Comparison of ENCODE assay signal across 1 cellular context in the genomic region with DNA sequence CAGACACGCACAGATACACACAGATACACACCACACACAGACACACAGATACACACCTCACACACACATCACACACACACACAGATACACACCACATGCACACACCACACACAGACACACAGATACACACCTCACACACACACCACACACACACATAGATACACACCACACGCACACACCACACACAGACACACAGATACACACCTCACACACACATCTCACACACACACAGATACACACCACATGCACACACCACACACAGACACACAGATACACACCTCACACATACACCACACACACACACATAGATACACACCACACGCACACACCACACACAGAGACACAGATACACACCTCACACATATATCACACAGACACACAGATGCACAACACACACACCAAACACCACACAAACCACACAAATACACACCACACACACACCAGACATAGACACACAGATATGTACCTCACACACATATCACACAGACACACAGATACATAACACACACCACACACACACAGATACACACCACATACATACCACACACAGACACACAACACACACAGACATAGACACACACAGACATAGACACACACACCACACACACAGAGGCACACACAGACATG.
TF ChIP-seq lines count a peak whose summit lies in the region.

No MANE protein-coding gene starts in this region.

TF ChIP-seq in HepG2, 621 proteins besides CTCF, POLR2A, EP300 and RAD21 (continued from another document):
- TF ChIP-seq, protein P1, sequence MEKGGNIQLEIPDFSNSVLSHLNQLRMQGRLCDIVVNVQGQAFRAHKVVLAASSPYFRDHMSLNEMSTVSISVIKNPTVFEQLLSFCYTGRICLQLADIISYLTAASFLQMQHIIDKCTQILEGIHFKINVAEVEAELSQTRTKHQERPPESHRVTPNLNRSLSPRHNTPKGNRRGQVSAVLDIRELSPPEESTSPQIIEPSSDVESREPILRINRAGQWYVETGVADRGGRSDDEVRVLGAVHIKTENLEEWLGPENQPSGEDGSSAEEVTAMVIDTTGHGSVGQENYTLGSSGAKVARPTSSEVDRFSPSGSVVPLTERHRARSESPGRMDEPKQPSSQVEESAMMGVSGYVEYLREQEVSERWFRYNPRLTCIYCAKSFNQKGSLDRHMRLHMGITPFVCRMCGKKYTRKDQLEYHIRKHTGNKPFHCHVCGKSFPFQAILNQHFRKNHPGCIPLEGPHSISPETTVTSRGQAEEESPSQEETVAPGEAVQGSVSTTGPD (CRISPR knock-in tag; IDR thresholded peaks at IDR 0.05) = no peak
- TF ChIP-seq, protein P2, sequence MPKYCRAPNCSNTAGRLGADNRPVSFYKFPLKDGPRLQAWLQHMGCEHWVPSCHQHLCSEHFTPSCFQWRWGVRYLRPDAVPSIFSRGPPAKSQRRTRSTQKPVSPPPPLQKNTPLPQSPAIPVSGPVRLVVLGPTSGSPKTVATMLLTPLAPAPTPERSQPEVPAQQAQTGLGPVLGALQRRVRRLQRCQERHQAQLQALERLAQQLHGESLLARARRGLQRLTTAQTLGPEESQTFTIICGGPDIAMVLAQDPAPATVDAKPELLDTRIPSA (CRISPR knock-in tag; IDR thresholded peaks at IDR 0.05; ENCODE audit: borderline replicate concordance) = 0 out of 2 replicates have a peak, but pooled peaks have one; percentile 8
- TF ChIP-seq, protein P3, sequence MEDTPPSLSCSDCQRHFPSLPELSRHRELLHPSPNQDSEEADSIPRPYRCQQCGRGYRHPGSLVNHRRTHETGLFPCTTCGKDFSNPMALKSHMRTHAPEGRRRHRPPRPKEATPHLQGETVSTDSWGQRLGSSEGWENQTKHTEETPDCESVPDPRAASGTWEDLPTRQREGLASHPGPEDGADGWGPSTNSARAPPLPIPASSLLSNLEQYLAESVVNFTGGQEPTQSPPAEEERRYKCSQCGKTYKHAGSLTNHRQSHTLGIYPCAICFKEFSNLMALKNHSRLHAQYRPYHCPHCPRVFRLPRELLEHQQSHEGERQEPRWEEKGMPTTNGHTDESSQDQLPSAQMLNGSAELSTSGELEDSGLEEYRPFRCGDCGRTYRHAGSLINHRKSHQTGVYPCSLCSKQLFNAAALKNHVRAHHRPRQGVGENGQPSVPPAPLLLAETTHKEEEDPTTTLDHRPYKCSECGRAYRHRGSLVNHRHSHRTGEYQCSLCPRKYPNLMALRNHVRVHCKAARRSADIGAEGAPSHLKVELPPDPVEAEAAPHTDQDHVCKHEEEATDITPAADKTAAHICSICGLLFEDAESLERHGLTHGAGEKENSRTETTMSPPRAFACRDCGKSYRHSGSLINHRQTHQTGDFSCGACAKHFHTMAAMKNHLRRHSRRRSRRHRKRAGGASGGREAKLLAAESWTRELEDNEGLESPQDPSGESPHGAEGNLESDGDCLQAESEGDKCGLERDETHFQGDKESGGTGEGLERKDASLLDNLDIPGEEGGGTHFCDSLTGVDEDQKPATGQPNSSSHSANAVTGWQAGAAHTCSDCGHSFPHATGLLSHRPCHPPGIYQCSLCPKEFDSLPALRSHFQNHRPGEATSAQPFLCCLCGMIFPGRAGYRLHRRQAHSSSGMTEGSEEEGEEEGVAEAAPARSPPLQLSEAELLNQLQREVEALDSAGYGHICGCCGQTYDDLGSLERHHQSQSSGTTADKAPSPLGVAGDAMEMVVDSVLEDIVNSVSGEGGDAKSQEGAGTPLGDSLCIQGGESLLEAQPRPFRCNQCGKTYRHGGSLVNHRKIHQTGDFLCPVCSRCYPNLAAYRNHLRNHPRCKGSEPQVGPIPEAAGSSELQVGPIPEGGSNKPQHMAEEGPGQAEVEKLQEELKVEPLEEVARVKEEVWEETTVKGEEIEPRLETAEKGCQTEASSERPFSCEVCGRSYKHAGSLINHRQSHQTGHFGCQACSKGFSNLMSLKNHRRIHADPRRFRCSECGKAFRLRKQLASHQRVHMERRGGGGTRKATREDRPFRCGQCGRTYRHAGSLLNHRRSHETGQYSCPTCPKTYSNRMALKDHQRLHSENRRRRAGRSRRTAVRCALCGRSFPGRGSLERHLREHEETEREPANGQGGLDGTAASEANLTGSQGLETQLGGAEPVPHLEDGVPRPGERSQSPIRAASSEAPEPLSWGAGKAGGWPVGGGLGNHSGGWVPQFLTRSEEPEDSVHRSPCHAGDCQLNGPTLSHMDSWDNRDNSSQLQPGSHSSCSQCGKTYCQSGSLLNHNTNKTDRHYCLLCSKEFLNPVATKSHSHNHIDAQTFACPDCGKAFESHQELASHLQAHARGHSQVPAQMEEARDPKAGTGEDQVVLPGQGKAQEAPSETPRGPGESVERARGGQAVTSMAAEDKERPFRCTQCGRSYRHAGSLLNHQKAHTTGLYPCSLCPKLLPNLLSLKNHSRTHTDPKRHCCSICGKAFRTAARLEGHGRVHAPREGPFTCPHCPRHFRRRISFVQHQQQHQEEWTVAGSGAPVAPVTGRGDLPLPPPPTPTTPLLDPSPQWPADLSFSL (CRISPR knock-in tag; IDR thresholded peaks at IDR 0.05) = peak; percentile 99
- TF ChIP-seq HDAC6 (IDR thresholded peaks at IDR 0.05; ENCODE audit: low read depth, low read length) (0 out of 2 replicates have a peak, but pooled peaks have one; percentile 18), ZNF878 (CRISPR knock-in tag; IDR thresholded peaks at IDR 0.05) (no peak), PTBP1 (IDR thresholded peaks at IDR 0.05; ENCODE audit: low read depth, low read length, poor library complexity, severe bottlenecking) (no peak), TRIM24 (CRISPR knock-in tag; IDR thresholded peaks at IDR 0.05) (no peak), ATM (IDR thresholded peaks at IDR 0.05; ENCODE audit: borderline replicate concordance) (no peak), TCF7L2 (IDR thresholded peaks at IDR 0.05; ENCODE audit: low read depth, low read length) (no peak), RFX5 (IDR thresholded peaks at IDR 0.05; ENCODE audit: low read depth, low read length) (0 out of 2 replicates have a peak, but pooled peaks have one; percentile 14)
- TF ChIP-seq, protein P4, sequence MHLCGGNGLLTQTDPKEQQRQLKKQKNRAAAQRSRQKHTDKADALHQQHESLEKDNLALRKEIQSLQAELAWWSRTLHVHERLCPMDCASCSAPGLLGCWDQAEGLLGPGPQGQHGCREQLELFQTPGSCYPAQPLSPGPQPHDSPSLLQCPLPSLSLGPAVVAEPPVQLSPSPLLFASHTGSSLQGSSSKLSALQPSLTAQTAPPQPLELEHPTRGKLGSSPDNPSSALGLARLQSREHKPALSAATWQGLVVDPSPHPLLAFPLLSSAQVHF (CRISPR knock-in tag; IDR thresholded peaks at IDR 0.05) = no peak
- TF ChIP-seq, protein P5, sequence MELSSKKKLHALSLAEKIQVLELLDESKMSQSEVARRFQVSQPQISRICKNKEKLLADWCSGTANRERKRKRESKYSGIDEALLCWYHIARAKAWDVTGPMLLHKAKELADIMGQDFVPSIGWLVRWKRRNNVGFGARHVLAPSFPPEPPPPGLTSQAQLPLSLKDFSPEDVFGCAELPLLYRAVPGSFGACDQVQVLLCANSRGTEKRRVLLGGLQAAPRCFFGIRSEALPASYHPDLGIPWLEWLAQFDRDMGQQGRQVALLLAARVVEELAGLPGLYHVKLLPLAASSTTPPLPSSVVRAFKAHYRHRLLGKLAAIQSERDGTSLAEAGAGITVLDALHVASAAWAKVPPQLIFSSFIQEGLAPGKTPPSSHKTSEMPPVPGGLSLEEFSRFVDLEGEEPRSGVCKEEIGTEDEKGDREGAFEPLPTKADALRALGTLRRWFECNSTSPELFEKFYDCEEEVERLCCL (CRISPR knock-in tag; IDR thresholded peaks at IDR 0.05; ENCODE audit: borderline replicate concordance) = no peak
